ENCODE assay signal across 14 cellular contexts in genomic region chr4:134422776-134423175, GRCh38.
A peak's percentile ranks its signal among the peaks of the same experiment; 100 is the strongest.
DNase-seq lines count a peak whose midpoint lies in the region; ATAC-seq and TF ChIP-seq lines count a peak whose summit lies in the region.
"Had no signal": no experiment of that assay in that cellular context is flagged by ENCODE, and none has a peak within 500 bp of the region (broad histone marks: within the 10 kb centered on the region; RNA-seq: fewer than 3 reads in every experiment).

No MANE protein-coding gene starts in this region.

- no peaks in the 10 kb centered on the region for H3K27me3 Mint-ChIP-seq in mesothelial cell of epicardium (ENCODE audit: low read depth)
- H3K27me3 Mint-ChIP-seq in naive thymus-derived CD8-positive, alpha-beta T cell = no peaks in the 10 kb centered on the region
- H3K27me3 Mint-ChIP-seq: CD4-positive, alpha-beta memory T cell had no signal

- TF ChIP-seq CTCF in mesothelial cell of epicardium (IDR thresholded peaks at IDR 0.05; ENCODE audit: unreplicated experiment) = no peak

- peaks cover 25% of the 10 kb centered on the region for H3K4me1 Mint-ChIP-seq in mesothelial cell of epicardium
- no peaks in the 10 kb centered on the region for H3K4me1 Mint-ChIP-seq in naive thymus-derived CD8-positive, alpha-beta T cell
- H3K4me1 Mint-ChIP-seq: CD4-positive, alpha-beta memory T cell had no signal

- H3K27ac Mint-ChIP-seq in mesothelial cell of epicardium = peak overlapping the region; percentile 81
- no peak overlapping the region for H3K27ac Mint-ChIP-seq in naive thymus-derived CD8-positive, alpha-beta T cell
- H3K27ac Mint-ChIP-seq: CD4-positive, alpha-beta memory T cell had no signal

- POLR2A ChIA-PET in naive thymus-derived CD8-positive, alpha-beta T cell (lab: Charles Lee) = no interaction called here

- no peak for ATAC-seq in naive thymus-derived CD8-positive, alpha-beta T cell
- ATAC-seq: HepG2 had no signal

- peak; percentile 41 for DNase-seq in NCI-H748 (lab: John Stamatoyannopoulos, UW; ENCODE audit: unreplicated experiment)
- DNase-seq in NCI-H748 treated with DMSO at 0.1 percent for 48 hours (lab: John Stamatoyannopoulos, UW) = no peak
- peak; percentile 60 for DNase-seq in NCI-H1105 (lab: John Stamatoyannopoulos, UW)
- peak; percentile 70 for DNase-seq in NCI-H69 (lab: John Stamatoyannopoulos, UW)
- DNase-seq in mesothelial cell of epicardium (ENCODE audit: low spot score in 2 of 2, unreplicated experiment in 2 of 2) = no peak
- DNase-seq in T-helper 1 cell = no peak
- no peak for DNase-seq in naive thymus-derived CD8-positive, alpha-beta T cell
- no peak for DNase-seq in NCI-H226
- DNase-seq: 8988T; ACHN; CD4-positive, alpha-beta memory T cell; DMS79; HCEC 1CT had no signal

- H3K9me3 Mint-ChIP-seq in mesothelial cell of epicardium = no peaks in the 10 kb centered on the region
- H3K9me3 Mint-ChIP-seq in naive thymus-derived CD8-positive, alpha-beta T cell = peaks cover 0 to 23% (median 3%) of the 10 kb centered on the region in 9 donors

- peaks cover 1% of the 10 kb centered on the region for H3K36me3 Mint-ChIP-seq in mesothelial cell of epicardium
- H3K36me3 Mint-ChIP-seq in naive thymus-derived CD8-positive, alpha-beta T cell = no peaks in the 10 kb centered on the region
- H3K36me3 Mint-ChIP-seq: CD4-positive, alpha-beta memory T cell had no signal

- no peak overlapping the region for H3K4me3 Mint-ChIP-seq in mesothelial cell of epicardium
- no peak overlapping the region for H3K4me3 Mint-ChIP-seq in naive thymus-derived CD8-positive, alpha-beta T cell
- H3K4me3 Mint-ChIP-seq: CD4-positive, alpha-beta memory T cell had no signal

Comparison
In these comparisons a context has a peak if more than half of its experiments do, and no peak if none do; other contexts are left out.
1. DNase-seq: peak in NCI-H748 (single experiment), NCI-H1105 (single experiment) and NCI-H69 (single experiment); none in NCI-H748 treated with DMSO at 0.1 percent for 48 hours (single experiment), mesothelial cell of epicardium (0 of 2), T-helper 1 cell (0 of 5), naive thymus-derived CD8-positive, alpha-beta T cell (0 of 10) and NCI-H226 (single experiment).